Comparison of ENCODE assay signal across 29 cellular contexts in the genomic region with DNA sequence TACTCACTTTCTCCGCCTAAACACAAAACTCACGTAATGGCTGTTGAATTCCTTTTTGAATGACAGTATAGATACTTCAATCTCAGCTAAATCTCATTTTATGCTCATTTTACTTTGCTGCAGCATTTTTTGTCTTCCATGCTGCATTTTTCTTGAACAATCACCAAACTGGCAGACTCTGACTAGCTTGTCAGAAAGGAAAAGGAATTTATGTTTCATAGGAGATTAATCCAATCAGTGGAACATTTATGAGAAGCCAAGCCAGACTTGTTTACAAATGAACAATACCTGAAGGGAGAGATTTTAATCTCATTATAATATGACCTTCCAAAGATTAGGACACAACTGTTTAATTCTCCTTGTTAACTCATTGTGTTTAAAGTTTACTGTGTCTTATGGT.
"Had no signal": no experiment of that assay in that cellular context is flagged by ENCODE, and none has a peak within 500 bp of the region (broad histone marks: within the 10 kb centered on the region; RNA-seq: fewer than 3 reads in every experiment).

No MANE protein-coding gene starts in this region.

- H3K27ac ChIP-seq: cardiac muscle cell, coronary artery, dorsolateral prefrontal cortex, heart right ventricle, left lung, lower lobe of right lung, neural progenitor cell, right lobe of liver, thoracic aorta, uterus, VCaP had no signal

- H3K4me2 ChIP-seq: neural progenitor cell had no signal

- ATAC-seq: activated naive CD4-positive, alpha-beta T cell treated with anti-CD3 and anti-CD28 coated beads, Interleukin-2, amount 50 U/mL, for 72 hours; activated T-cell treated with anti-CD3 and anti-CD28 coated beads, Interleukin-2, amount 50 U/mL, for 72 hours; heart right ventricle; left lung; lower lobe of right lung; natural killer cell; right lobe of liver; stimulated activated naive CD8-positive, alpha-beta T cell treated with anti-CD3 and anti-CD28 coated beads, Interleukin-15, Interleukin-2, amounts not matched to agents 100 U/mL and 50 U/mL, for 24 hours had no signal

- H3K27me3 ChIP-seq: cardiac muscle cell, dorsolateral prefrontal cortex, heart right ventricle, left lung, neural progenitor cell, right lobe of liver, uterus had no signal

- H3K9me3 ChIP-seq: heart right ventricle, left lung, lower lobe of right lung, right lobe of liver, thoracic aorta, uterus had no signal

- H3K4me3 ChIP-seq: cardiac muscle cell, coronary artery, heart right ventricle, left lung, lower lobe of right lung, neural progenitor cell, right lobe of liver, thoracic aorta, uterus had no signal

- H3K4me1 ChIP-seq: heart right ventricle, left lung, lower lobe of right lung, neural progenitor cell, right lobe of liver, uterus had no signal

- H3K36me3 ChIP-seq: cardiac muscle cell, heart right ventricle, left lung, lower lobe of right lung, neural progenitor cell, right lobe of liver, thoracic aorta, uterus had no signal

- H3K9ac ChIP-seq: neural progenitor cell had no signal

- DNase-seq: activated CD4-positive, alpha-beta T cell treated with anti-CD3 and anti-CD28 coated beads for 4 hours; activated CD4-positive, alpha-beta T cell treated with anti-CD3 and anti-CD28 coated beads, Interleukin-2, amount 50 U/mL, for 4 hours; activated naive CD4-positive, alpha-beta T cell; activated T-cell treated with anti-CD3 and anti-CD28 coated beads for 4 hours; activated T-cell treated with anti-CD3 and anti-CD28 coated beads, Interleukin-2, amount 50 U/mL, for 72 hours; aorta; effector memory CD4-positive, alpha-beta T cell; erythroblast; foreskin fibroblast; heart right ventricle; kidney glomerular epithelial cell; left lung; lower lobe of right lung; mesenchymal stem cell; natural killer cell; occipital lobe; right lobe of liver; stimulated activated CD4-positive, alpha-beta T cell treated with anti-CD3 and anti-CD28 coated beads, Interleukin-12 subunit alpha, Interleukin-12 subunit beta, amount 100 ng/mL, for 4 hours; stimulated activated CD4-positive, alpha-beta T cell treated with anti-CD3 and anti-CD28 coated beads, Interleukin-4, amount 100 ng/mL, for 1 hour; stimulated activated naive CD8-positive, alpha-beta T cell treated with anti-CD3 and anti-CD28 coated beads, Interleukin-15, Interleukin-2, amounts not matched to agents 100 U/mL and 50 U/mL, for 24 hours; T-helper 9 cell; uterus had no signal

- H2AFZ ChIP-seq: neural progenitor cell had no signal
